In the genomic region with DNA sequence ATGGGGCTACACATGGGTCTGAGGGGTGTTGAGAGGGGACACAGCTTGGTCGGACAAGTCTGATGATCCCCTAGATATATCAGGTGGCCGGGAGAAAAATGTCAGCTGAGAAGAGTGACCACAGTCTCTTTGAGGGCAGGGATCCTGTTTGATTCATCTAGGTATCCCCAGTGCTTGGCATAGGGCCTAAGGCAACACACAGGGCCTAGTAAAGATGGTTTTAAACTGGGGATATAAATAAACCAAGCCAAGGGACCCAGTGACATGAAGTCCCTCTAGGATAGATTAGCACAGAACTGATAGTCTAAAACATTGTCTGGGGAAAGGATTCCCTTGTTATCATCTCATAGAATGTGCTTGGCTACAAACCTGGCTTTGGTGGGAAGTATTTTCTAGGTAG, we compare ENCODE assay signal across 10 cellular contexts. TPM values are rescaled to one million over a fixed set of nuclear protein-coding genes. Genes with fewer than 3 reads are reported as not detected.
A peak's percentile ranks its signal among the peaks of the same experiment; 100 is the strongest.
DNase-seq lines count a peak whose midpoint lies in the region; ATAC-seq and TF ChIP-seq lines count a peak whose summit lies in the region.
"Had no signal": no experiment of that assay in that cellular context is flagged by ENCODE, and none has a peak within 500 bp of the region (broad histone marks: within the 10 kb centered on the region; RNA-seq: fewer than 3 reads in every experiment).

No MANE protein-coding gene starts in this region.

- no peak overlapping the region for H3K4me2 ChIP-seq in neuronal stem cell (ENCODE audit: insufficient read depth, low read length, poor library complexity, severe bottlenecking)

- TF ChIP-seq CTCF in astrocyte of the spinal cord (IDR thresholded peaks at IDR 0.05; ENCODE audit: low read depth, low read length) (no peak), natural killer cell (IDR thresholded peaks at IDR 0.05) (no peak), transverse colon (IDR thresholded peaks at IDR 0.05) (no peak)

- peaks cover 7% of the 10 kb centered on the region for H3K36me3 ChIP-seq in CD8-positive, alpha-beta memory T cell (ENCODE audit: insufficient read depth, low read length)
- H3K36me3 ChIP-seq in neuronal stem cell (replicated peaks in 1 of 2; ENCODE audit: control insufficient read depth in 2 of 2, insufficient read depth in 2 of 2, low read length in 2 of 2): peaks cover 7 to 39% of the 10 kb centered on the region in 2 donors
- peaks cover 0 to 5% (median 0%) of the 10 kb centered on the region in 4 donors for H3K36me3 ChIP-seq in transverse colon

- H2BK5ac ChIP-seq in neuronal stem cell (ENCODE audit: low read length): no peak overlapping the region

- CTCF ChIA-PET in CD8-positive, alpha-beta memory T cell (lab: Charles Lee): no interaction called here

- no peak overlapping the region for H3K9ac ChIP-seq in neuronal stem cell (ENCODE audit: low read depth, low read length, poor library complexity)

- H3K27me3 ChIP-seq in CD8-positive, alpha-beta memory T cell (ENCODE audit: insufficient read depth, low read length, poor library complexity, severe bottlenecking): no peaks in the 10 kb centered on the region
- H3K27me3 ChIP-seq in neuronal stem cell (ENCODE audit: control insufficient read depth in 3 of 3, insufficient read depth in 3 of 3, low read depth in 1 of 3, low read length in 3 of 3): no peaks in the 10 kb centered on the region
- no peaks in the 10 kb centered on the region for H3K27me3 ChIP-seq in transverse colon

- ATAC-seq in natural killer cell: no peak
- ATAC-seq in HG03439 (IDR thresholded peaks at IDR 0.05; ENCODE audit: unreplicated experiment): no peak

- H3K18ac ChIP-seq in neuronal stem cell (ENCODE audit: low read length): no peak overlapping the region

- H2BK120ac ChIP-seq in neuronal stem cell (ENCODE audit: low read depth, low read length): no peak overlapping the region

- no peak overlapping the region for H3K23ac ChIP-seq in neuronal stem cell (ENCODE audit: low read depth, low read length, poor library complexity)

- no peak overlapping the region for H2AFZ ChIP-seq in neuronal stem cell (ENCODE audit: low read length)

- in situ Hi-C loops in astrocyte of the spinal cord (cut with HindIII; ENCODE audit: low sequenced_read_pairs): no loop called here
- in situ Hi-C loops in KBM-7 (cut with MboI; ENCODE audit: low pct_unique_long_range_greater_than_20kb, low sequenced_read_pairs): loop anchor here (10.0 kb wide), 1 partner anchor 363 kb away; no protein-coding TSS in a partner anchor
- in situ Hi-C loops in transverse colon (cut with MboI; ENCODE audit: low pct_ligation_motif_present in 1 of 4, low pct_unique_long_range_greater_than_20kb in 1 of 4, low sequenced_read_pairs in 3 of 4): loop anchor here in 3 of 4 donors (5.0 to 25.0 kb wide), 3 partner anchors 363 to 616 kb away; no protein-coding TSS in a partner anchor

- peaks cover 5 to 37% (median 6%) of the 10 kb centered on the region in 3 donors for H3K36me3 Mint-ChIP-seq in CD8-positive, alpha-beta memory T cell
- H3K36me3 Mint-ChIP-seq in IgD-negative memory B cell: peaks cover 5% of the 10 kb centered on the region
- H3K36me3 Mint-ChIP-seq in natural killer cell: peaks cover 6% of the 10 kb centered on the region

- H4K8ac ChIP-seq in neuronal stem cell (ENCODE audit: low read depth, low read length): no peak overlapping the region

- WGBS in neuronal stem cell (ENCODE audit: extremely low coverage in 2 of 2, insufficient read length in 2 of 2, insufficient replicate concordance in 1 of 2), 2 donors: no CpG with 5 or more reads among the region's 2 CpGs
- 84% methylated on average over 2 of the region's 2 CpGs; no CpG with 5 or more reads in 1 of the 2 donors for WGBS in transverse colon (ENCODE audit: low coverage in 1 of 2), 2 donors

- H3K4me1 ChIP-seq in CD8-positive, alpha-beta memory T cell (ENCODE audit: insufficient read depth, low read length): peaks cover 14% of the 10 kb centered on the region
- H3K4me1 ChIP-seq in neuronal stem cell (ENCODE audit: control insufficient read depth in 2 of 2, insufficient read depth in 1 of 2, low read depth in 1 of 2, low read length in 2 of 2) (peaks cover 3 to 7% of the 10 kb centered on the region in 2 donors), transverse colon (peaks cover 6 to 24% (median 12%) of the 10 kb centered on the region in 4 donors)

- peaks cover 25 to 29% (median 28%) of the 10 kb centered on the region in 3 donors for H3K4me1 Mint-ChIP-seq in CD8-positive, alpha-beta memory T cell
- peaks cover 15 to 19% (median 16%) of the 10 kb centered on the region in 3 donors for H3K4me1 Mint-ChIP-seq in IgD-negative memory B cell
- H3K4me1 Mint-ChIP-seq in natural killer cell: peaks cover 28 to 33% of the 10 kb centered on the region in 2 donors

- no peak overlapping the region for H2BK12ac ChIP-seq in neuronal stem cell (ENCODE audit: low read length)

- peaks cover 0 to 3% of the 10 kb centered on the region in 2 donors for H3K27me3 Mint-ChIP-seq in CD8-positive, alpha-beta memory T cell
- H3K27me3 Mint-ChIP-seq in IgD-negative memory B cell (no peaks in the 10 kb centered on the region), natural killer cell (ENCODE audit: low read depth in 2 of 2) (peaks cover 4 to 9% of the 10 kb centered on the region in 2 donors)

- no peak overlapping the region for H2BK15ac ChIP-seq in neuronal stem cell (ENCODE audit: low read length)

- no peak overlapping the region for H3K4ac ChIP-seq in neuronal stem cell (ENCODE audit: low read length)

- no peak for TF ChIP-seq EP300 in transverse colon (IDR thresholded peaks at IDR 0.05; ENCODE audit: low read depth)

- no peak overlapping the region for H2AK5ac ChIP-seq in neuronal stem cell (ENCODE audit: low read depth, low read length)

- no peak for TF ChIP-seq POLR2A in transverse colon (IDR thresholded peaks at IDR 0.05)

- no peaks in the 10 kb centered on the region for H3K9me3 ChIP-seq in CD8-positive, alpha-beta memory T cell (ENCODE audit: low read length)
- no peaks in the 10 kb centered on the region for H3K9me3 ChIP-seq in neuronal stem cell (replicated peaks in 1 of 2; ENCODE audit: control insufficient read depth in 2 of 2, insufficient read depth in 1 of 2, low read depth in 1 of 2, low read length in 2 of 2)
- H3K9me3 ChIP-seq in transverse colon: no peaks in the 10 kb centered on the region
- H3K9me3 ChIP-seq: neutrophil had no signal

- H3K9me3 Mint-ChIP-seq in CD8-positive, alpha-beta memory T cell: no peaks in the 10 kb centered on the region
- H3K9me3 Mint-ChIP-seq in IgD-negative memory B cell (no peaks in the 10 kb centered on the region), natural killer cell (no peaks in the 10 kb centered on the region)

- H3K14ac ChIP-seq in neuronal stem cell (ENCODE audit: low read length): no peak overlapping the region

- H3K79me1 ChIP-seq in neuronal stem cell (ENCODE audit: low read depth, low read length): peaks cover 5% of the 10 kb centered on the region

- H3K27ac Mint-ChIP-seq in CD8-positive, alpha-beta memory T cell: peak overlapping the region in 7 of 8 donors; percentile 67 to 96 (median 89)
- H3K27ac Mint-ChIP-seq in IgD-negative memory B cell (peak overlapping the region in 2 of 3 donors; percentile 10 to 42), natural killer cell (peak overlapping the region; percentile 96)

- no peak overlapping the region for H3K27ac ChIP-seq in CD8-positive, alpha-beta memory T cell (ENCODE audit: low read depth, low read length)
- H3K27ac ChIP-seq in neuronal stem cell (replicated peaks; ENCODE audit: low read length) (no peak overlapping the region), transverse colon (no peak overlapping the region)
- H3K27ac ChIP-seq: neutrophil had no signal

- no peak for DNase-seq in CD8-positive, alpha-beta memory T cell
- DNase-seq in astrocyte of the spinal cord (ENCODE audit: low read depth, low spot score): no peak
- no peak for DNase-seq in natural killer cell
- no peak for DNase-seq in KBM-7
- DNase-seq in neuronal stem cell (ENCODE audit: low spot score): no peak
- DNase-seq in transverse colon: no peak
- DNase-seq: NCI-H2029 had no signal

- peak overlapping the region; percentile 83 to 94 (median 92) for H3K4me3 Mint-ChIP-seq in CD8-positive, alpha-beta memory T cell
- H3K4me3 Mint-ChIP-seq in IgD-negative memory B cell (peak overlapping the region in 3 of 4 donors; percentile 92 to 96 (median 92)), natural killer cell (peak overlapping the region; percentile 99)

- H3K4me3 ChIP-seq in CD8-positive, alpha-beta memory T cell (ENCODE audit: low read length): no peak overlapping the region
- peak overlapping the region; percentile 67 for H3K4me3 ChIP-seq in astrocyte of the spinal cord (ENCODE audit: low read depth, low read length)
- H3K4me3 ChIP-seq in neuronal stem cell (ENCODE audit: low read length in 2 of 2): peak overlapping the region in 1 of 2 donors; percentile 74
- H3K4me3 ChIP-seq in transverse colon: no peak overlapping the region

- POLR2A ChIA-PET in CD8-positive, alpha-beta memory T cell (lab: Charles Lee): interaction anchor here (0.6 kb wide), 1 partner anchor 641 kb away, joined by 3 read pairs; no protein-coding TSS in a partner anchor

- H4K91ac ChIP-seq in neuronal stem cell (ENCODE audit: low read depth, low read length, poor library complexity): no peak overlapping the region

- intact Hi-C loops in natural killer cell (cut with micrococcal nuclease): loop anchor here (5.0 kb wide), 2 partner anchors 326 to 711 kb away; a partner anchor contains a TSS
- intact Hi-C loops in transverse colon (cut with DNase I; ENCODE audit: low total_unique reads): loop anchor here (10.0 kb wide), 1 partner anchor 603 kb away; no protein-coding TSS in a partner anchor

RNA-seq across cellular contexts. Expression of a gene that starts 1.4 kb away (rescaled TPM):
- 10 to 100 TPM; 13.1 to 15.6 TPM for total RNA-seq in CD8-positive, alpha-beta memory T cell
- 21.6 TPM for polyA plus RNA-seq in CD8-positive, alpha-beta memory T cell
- 15.9 TPM for polyA plus RNA-seq in IgD-negative memory B cell
- total RNA-seq in natural killer cell (10 to 100 TPM in 1 of 3 donors, 1 to 10 TPM in 2; 7.3 to 11.9 (median 7.5) TPM), transverse colon (10 to 100 TPM in 1 of 4 donors, 1 to 10 TPM in 3; 3.8 to 14.1 (median 4.8) TPM)
- 5.2 TPM for polyA plus RNA-seq in neuronal stem cell (2013, experiment 1 of 2)
- polyA plus RNA-seq in neuronal stem cell (2013, experiment 2 of 2): 5.3 TPM

Comparison
In these comparisons a context has a peak if more than half of its experiments do, and no peak if none do; other contexts are left out.
1. H3K27ac Mint-ChIP-seq: peak in every context shown above with its lines; median percentile 96 in natural killer cell; 89 in CD8-positive, alpha-beta memory T cell; 26 in IgD-negative memory B cell.